In the genomic region with DNA sequence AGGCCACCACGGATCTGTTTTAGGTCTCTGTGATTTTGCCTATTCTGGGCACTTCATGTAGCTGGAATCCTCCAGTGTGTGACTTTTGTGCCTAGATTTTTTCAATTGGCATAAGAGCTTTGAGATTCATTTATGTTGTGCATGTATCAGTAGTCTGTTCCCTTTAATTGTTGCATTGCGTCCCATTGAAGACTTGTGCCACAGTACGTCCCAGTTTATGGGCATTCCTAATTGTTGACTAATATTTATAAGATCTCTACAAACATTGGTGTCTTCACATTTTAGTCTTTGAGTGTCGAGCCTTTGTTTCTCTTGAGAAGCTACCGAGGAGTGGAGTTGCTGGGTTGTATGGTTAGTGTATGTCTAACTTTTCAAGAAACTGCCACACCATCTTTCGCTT, we compare ENCODE assay signal across 10 cellular contexts. TPM values are rescaled to one million over a fixed set of nuclear protein-coding genes. Genes with fewer than 3 reads are reported as not detected.
A peak's percentile ranks its signal among the peaks of the same experiment; 100 is the strongest.
DNase-seq lines count a peak whose midpoint lies in the region; ATAC-seq and TF ChIP-seq lines count a peak whose summit lies in the region.
"Had no signal": no experiment of that assay in that cellular context is flagged by ENCODE, and none has a peak within 500 bp of the region (broad histone marks: within the 10 kb centered on the region; RNA-seq: fewer than 3 reads in every experiment).

No MANE protein-coding gene starts in this region.

- DNase-seq in activated T-cell treated with anti-CD3 and anti-CD28 coated beads, Interleukin-2, amount 50 U/mL, for 24 hours: no peak
- DNase-seq in activated T-cell treated with anti-CD3 and anti-CD28 coated beads for 4 hours (no peak), T-cell (no peak), immature natural killer cell (no peak), testis (no peak), germinal center (ENCODE audit: low spot score) (no peak), NCI-H2029 treated with DMSO at 0.1 percent for 48 hours (lab: John Stamatoyannopoulos, UW) (no peak)

- H3K4me1 Mint-ChIP-seq in activated T-cell treated with anti-CD3 and anti-CD28 coated beads, Interleukin-2, amount 50 U/mL, for 24 hours (ENCODE audit: low read depth): peaks cover 21% of the 10 kb centered on the region
- peaks cover 14 to 28% (median 24%) of the 10 kb centered on the region in 3 donors for H3K4me1 Mint-ChIP-seq in T-cell
- H3K4me1 Mint-ChIP-seq in immature natural killer cell: peaks cover 21 to 23% of the 10 kb centered on the region in 2 donors

- peaks cover 20% of the 10 kb centered on the region for H3K4me1 ChIP-seq in testis

- no peak for TF ChIP-seq CTCF in testis (IDR thresholded peaks at IDR 0.05)

- H3K4me3 ChIP-seq in testis: peak overlapping the region; percentile 29 to 98

- WGBS in testis, 2 donors: 35 to 39% methylated on average over 6 of the region's 6 CpGs

- H3K36me3 ChIP-seq in testis (ENCODE audit: low read depth, missing control alignments): no peaks in the 10 kb centered on the region
- H3K36me3 ChIP-seq: cardiac muscle cell had no signal

- H3K27ac ChIP-seq in testis: no peak overlapping the region
- H3K27ac ChIP-seq: cardiac muscle cell, SJSA1 had no signal

- POLR2A ChIA-PET in T-cell (lab: Charles Lee): interaction anchor here in 1 of 2 donors (0.5 kb wide), 1 partner anchor 34 kb away, joined by 3 read pairs; the partner anchor contains the start of gene AURKA

- no peak for TF ChIP-seq POLR2A in testis (IDR thresholded peaks at IDR 0.05)

- peak overlapping the region; percentile 69 for H3K4me3 Mint-ChIP-seq in activated T-cell treated with anti-CD3 and anti-CD28 coated beads, Interleukin-2, amount 50 U/mL, for 24 hours
- H3K4me3 Mint-ChIP-seq in T-cell (peak overlapping the region; percentile 78 to 89 (median 80)), immature natural killer cell (peak overlapping the region; percentile 82 to 86 (median 86))

- H3K36me3 Mint-ChIP-seq in activated T-cell treated with anti-CD3 and anti-CD28 coated beads, Interleukin-2, amount 50 U/mL, for 24 hours (ENCODE audit: low read depth): no peaks in the 10 kb centered on the region
- H3K36me3 Mint-ChIP-seq in T-cell (no peaks in the 10 kb centered on the region), immature natural killer cell (no peaks in the 10 kb centered on the region)

- intact Hi-C loops in testis (cut with DNase I; ENCODE audit: low total_unique reads): no loop called here

- no peaks in the 10 kb centered on the region for H3K9me3 ChIP-seq in testis
- H3K9me3 ChIP-seq: SJSA1 had no signal

- ATAC-seq in T-cell (replicated peaks in 1 of 4): no peak
- ATAC-seq in HG02571 (IDR thresholded peaks at IDR 0.05; ENCODE audit: unreplicated experiment): no peak

- H3K27ac Mint-ChIP-seq in activated T-cell treated with anti-CD3 and anti-CD28 coated beads, Interleukin-2, amount 50 U/mL, for 24 hours: no peak overlapping the region
- peak overlapping the region in 1 of 2 donors; percentile 79 for H3K27ac Mint-ChIP-seq in T-cell
- peak overlapping the region in 5 of 6 donors; percentile 32 to 54 (median 47) for H3K27ac Mint-ChIP-seq in immature natural killer cell

- no peaks in the 10 kb centered on the region for H3K27me3 ChIP-seq in testis
- H3K27me3 ChIP-seq: cardiac muscle cell, SJSA1 had no signal

- CTCF ChIA-PET in T-cell (lab: Charles Lee): interaction anchor here in 1 of 2 donors (2.3 kb wide), 1 partner anchor 35 kb away, joined by 14 read pairs; the partner anchor contains the start of genes AURKA and CSTF1

- H3K9me3 Mint-ChIP-seq in activated T-cell treated with anti-CD3 and anti-CD28 coated beads, Interleukin-2, amount 50 U/mL, for 24 hours: no peaks in the 10 kb centered on the region
- H3K9me3 Mint-ChIP-seq in T-cell (no peaks in the 10 kb centered on the region), immature natural killer cell (no peaks in the 10 kb centered on the region)

- no peaks in the 10 kb centered on the region for H3K27me3 Mint-ChIP-seq in activated T-cell treated with anti-CD3 and anti-CD28 coated beads, Interleukin-2, amount 50 U/mL, for 24 hours
- peaks cover 0 to 4% of the 10 kb centered on the region in 2 donors for H3K27me3 Mint-ChIP-seq in T-cell
- H3K27me3 Mint-ChIP-seq in immature natural killer cell (ENCODE audit: low read depth in 3 of 3): peaks cover 3 to 6% (median 4%) of the 10 kb centered on the region in 3 donors

RNA-seq across cellular contexts. Expression of gene FAM210B, which starts 0.7 kb away (rescaled TPM):
- total RNA-seq in T-cell: 10 to 100 TPM; 17.2 to 23.9 (median 20.4) TPM
- polyA plus RNA-seq in immature natural killer cell: 10 to 100 TPM; 15.2 to 29.7 (median 15.8) TPM
- total RNA-seq in testis: 10 to 100 TPM; 26.7 to 33.9 TPM
- 29.5 TPM for polyA plus RNA-seq in testis (ENCODE audit: insufficient read depth, low read depth, low replicate concordance)

RNA-seq across cellular contexts. Expression of gene AURKA, which starts 33.9 kb away (rescaled TPM):
- total RNA-seq in T-cell (1 to 10 TPM; 1.3 to 2.3 (median 2.0) TPM), testis (10 to 100 TPM; 27.2 to 35.4 TPM)
- polyA plus RNA-seq in immature natural killer cell (1 to 10 TPM; 1.1 to 2.2 (median 1.8) TPM), testis (ENCODE audit: insufficient read depth, low read depth, low replicate concordance) (87.6 TPM)

RNA-seq across cellular contexts. Expression of gene CSTF1, which starts 34.4 kb away (rescaled TPM):
- total RNA-seq in T-cell (10 to 100 TPM; 17.3 to 47.7 (median 41.9) TPM), testis (10 to 100 TPM; 41.8 to 53.3 TPM)
- polyA plus RNA-seq in immature natural killer cell (10 to 100 TPM; 21.2 to 42.2 (median 30.6) TPM), testis (ENCODE audit: insufficient read depth, low read depth, low replicate concordance) (80.6 TPM)

RNA-seq across cellular contexts. Expression of gene CASS4, which starts 54.0 kb away (rescaled TPM):
- total RNA-seq in T-cell: 10 to 100 TPM in 3 of 5 donors, 1 to 10 TPM in 2; 8.0 to 13.8 (median 11.2) TPM
- 1 to 10 TPM; 3.2 to 5.5 (median 3.5) TPM for polyA plus RNA-seq in immature natural killer cell
- total RNA-seq in testis: 1 to 10 TPM in 1 of 2 donors, under 1 TPM in 1; 0.79 to 1.8 TPM
- polyA plus RNA-seq in testis (ENCODE audit: insufficient read depth, low read depth, low replicate concordance): 0.92 TPM
- total RNA-seq: SJSA1 had no signal
- polyA plus RNA-seq: cardiac muscle cell had no signal

Comparison
In these comparisons a context has a peak if more than half of its experiments do, and no peak if none do; other contexts are left out.
1. RNA of gene AURKA, which starts 33.9 kb away (total RNA-seq): 27.2 to 35.4 TPM in testis; 1.3 to 2.3 TPM in T-cell; every median in the first group is over 4 times any median in the second.
2. Peak in every context shown above with its lines, with median percentiles within 50 percentile points of each other: H3K4me3 Mint-ChIP-seq.